Comparison of ENCODE assay signal across 22 cellular contexts in genomic region chr5:128380324-128380723, GRCh38.
A peak's percentile ranks its signal among the peaks of the same experiment; 100 is the strongest.
DNase-seq lines count a peak whose midpoint lies in the region; ATAC-seq and TF ChIP-seq lines count a peak whose summit lies in the region.
"Had no signal": no experiment of that assay in that cellular context is flagged by ENCODE, and none has a peak within 500 bp of the region (broad histone marks: within the 10 kb centered on the region; RNA-seq: fewer than 3 reads in every experiment).

No MANE protein-coding gene starts in this region.

- no peaks in the 10 kb centered on the region for H3K9me2 ChIP-seq in GM23338 (ENCODE audit: insufficient read depth)

- no peaks in the 10 kb centered on the region for H3K9me3 Mint-ChIP-seq in GM23338
- no peaks in the 10 kb centered on the region for H3K9me3 Mint-ChIP-seq in nephron progenitor cell
- no peaks in the 10 kb centered on the region for H3K9me3 Mint-ChIP-seq in activated CD4-positive, alpha-beta memory T cell treated with anti-CD3 and anti-CD28 coated beads, Interleukin-2, amount 10 ng/mL, durations not matched to agents 7 days and 5 days

- no peak overlapping the region for H3K27ac ChIP-seq in GM23338 (ENCODE audit: low read depth)
- H3K27ac ChIP-seq: BLaER1, RWPE1 had no signal

- H3K4me3 ChIP-seq in GM23338, result no peak overlapping the region
- H3K4me3 ChIP-seq: BLaER1 had no signal

- 0 out of 2 replicates have a peak, but pooled peaks cover 1% of the 10 kb centered on the region for H3K27me3 ChIP-seq in GM23338 (ENCODE audit: insufficient read depth)
- H3K27me3 ChIP-seq: BLaER1 had no signal

- no peaks in the 10 kb centered on the region for H3K36me3 ChIP-seq in GM23338 (ENCODE audit: insufficient read depth)
- H3K36me3 ChIP-seq: BLaER1 had no signal

- CTCF ChIA-PET in activated CD4-positive, alpha-beta memory T cell treated with anti-CD3 and anti-CD28 coated beads, Interleukin-2, amount 10 ng/mL, durations not matched to agents 7 days and 5 days (lab: Charles Lee), result no interaction called here

- ATAC-seq in GM23338 (no peak; the same call in 2 of the 3 replicates), HG03175 (IDR thresholded peaks at IDR 0.05; ENCODE audit: unreplicated experiment) (no peak), HG03095 (IDR thresholded peaks at IDR 0.05; ENCODE audit: unreplicated experiment) (no peak)
- ATAC-seq: HCT116, PC-3 had no signal

- H3K4me1 ChIP-seq in GM23338 (ENCODE audit: insufficient read depth), result no peaks in the 10 kb centered on the region
- H3K4me1 ChIP-seq: BLaER1 had no signal

- no peaks in the 10 kb centered on the region; the same call in 2 of the 3 replicates for H3K4me1 Mint-ChIP-seq in GM23338
- peaks cover 53% of the 10 kb centered on the region for H3K4me1 Mint-ChIP-seq in nephron progenitor cell
- H3K4me1 Mint-ChIP-seq in activated CD4-positive, alpha-beta memory T cell treated with anti-CD3 and anti-CD28 coated beads, Interleukin-2, amount 10 ng/mL, durations not matched to agents 7 days and 5 days, result no peaks in the 10 kb centered on the region
- H3K4me1 Mint-ChIP-seq: CD4-positive, alpha-beta memory T cell had no signal

- H3K79me2 ChIP-seq in GM23338 (replicated peaks; ENCODE audit: insufficient read depth), result no peaks in the 10 kb centered on the region

- H3K27me3 Mint-ChIP-seq in GM23338 (ENCODE audit: insufficient read depth, low read depth, poor library complexity) (peaks cover 3% of the 10 kb centered on the region), nephron progenitor cell (ENCODE audit: low read depth, poor library complexity) (no peaks in the 10 kb centered on the region)
- no peaks in the 10 kb centered on the region for H3K27me3 Mint-ChIP-seq in activated CD4-positive, alpha-beta memory T cell treated with anti-CD3 and anti-CD28 coated beads, Interleukin-2, amount 10 ng/mL, durations not matched to agents 7 days and 5 days
- H3K27me3 Mint-ChIP-seq: CD4-positive, alpha-beta memory T cell had no signal

- H3K36me3 Mint-ChIP-seq in GM23338 (ENCODE audit: low read depth), result no peaks in the 10 kb centered on the region
- peaks cover 41% of the 10 kb centered on the region for H3K36me3 Mint-ChIP-seq in nephron progenitor cell (ENCODE audit: low read depth)
- no peaks in the 10 kb centered on the region for H3K36me3 Mint-ChIP-seq in activated CD4-positive, alpha-beta memory T cell treated with anti-CD3 and anti-CD28 coated beads, Interleukin-2, amount 10 ng/mL, durations not matched to agents 7 days and 5 days (ENCODE audit: low read depth)
- H3K36me3 Mint-ChIP-seq: CD4-positive, alpha-beta memory T cell had no signal

- no peak overlapping the region for H2AFZ ChIP-seq in GM23338

- no peak for TF ChIP-seq CTCF in GM23338 (conservative IDR thresholded peaks at IDR 0.05; ENCODE audit: low read depth in 2 of 2)
- no peak for TF ChIP-seq CTCF in nephron progenitor cell (IDR thresholded peaks at IDR 0.05)

- H4K20me1 ChIP-seq in GM23338 (replicated peaks; ENCODE audit: insufficient read depth), result no peaks in the 10 kb centered on the region
- H4K20me1 ChIP-seq: BLaER1 had no signal

- H3K4me3 Mint-ChIP-seq in GM23338 (no peak overlapping the region), nephron progenitor cell (peak overlapping the region; percentile 52)
- H3K4me3 Mint-ChIP-seq in activated CD4-positive, alpha-beta memory T cell treated with anti-CD3 and anti-CD28 coated beads, Interleukin-2, amount 10 ng/mL, durations not matched to agents 7 days and 5 days, result no peak overlapping the region
- H3K4me3 Mint-ChIP-seq: CD4-positive, alpha-beta memory T cell had no signal

- POLR2A ChIA-PET in activated CD4-positive, alpha-beta memory T cell treated with anti-CD3 and anti-CD28 coated beads, Interleukin-2, amount 10 ng/mL, durations not matched to agents 7 days and 5 days (lab: Charles Lee), result no interaction called here

- DNase-seq in GM23338 (ENCODE audit: low spot score) (no peak), NCI-H69 (lab: John Stamatoyannopoulos, UW) (peak; percentile 53), iPS-NIHi11 (ENCODE audit: low spot score) (peak; percentile 12), nephron progenitor cell (peak; percentile 11)
- DNase-seq in activated CD4-positive, alpha-beta memory T cell treated with anti-CD3 and anti-CD28 coated beads, Interleukin-2, amount 10 ng/mL, durations not matched to agents 7 days and 5 days, result no peak
- DNase-seq: CD4-positive, alpha-beta memory T cell; DMS53; EL; GOT3; KG1; MV-4-11; NCI-H1436; NCI-H1930; NCI-H510A treated with DMSO at 0.1 percent for 48 hours; NCI-H82; PC-3; SIG-M5 had no signal

- H3K27ac Mint-ChIP-seq in GM23338 (peak overlapping the region; percentile 57), nephron progenitor cell (peak overlapping the region; percentile 99)
- H3K27ac Mint-ChIP-seq in activated CD4-positive, alpha-beta memory T cell treated with anti-CD3 and anti-CD28 coated beads, Interleukin-2, amount 10 ng/mL, durations not matched to agents 7 days and 5 days, result no peak overlapping the region
- H3K27ac Mint-ChIP-seq: CD4-positive, alpha-beta memory T cell had no signal

- no peaks in the 10 kb centered on the region for H3F3A ChIP-seq in GM23338 (replicated peaks; ENCODE audit: low read depth)

- H3K4me2 ChIP-seq in GM23338, result no peak overlapping the region
- H3K4me2 ChIP-seq: BLaER1 had no signal

TF ChIP-seq in GM23338, 12 proteins besides CTCF, POLR2A, EP300 and RAD21 (continues in another document):
- TF ChIP-seq NANOG (IDR thresholded peaks at IDR 0.05; ENCODE audit: borderline replicate concordance), result no peak
- TF ChIP-seq EZH2 (IDR thresholded peaks at IDR 0.05; ENCODE audit: low read depth, unreplicated experiment), result no peak
- no peak for TF ChIP-seq ZNF114 (CRISPR knock-in tag; IDR thresholded peaks at IDR 0.05)
- TF ChIP-seq ZNF462 (CRISPR knock-in tag; IDR thresholded peaks at IDR 0.05), result no peak
- TF ChIP-seq JUNB (IDR thresholded peaks at IDR 0.05; ENCODE audit: unreplicated experiment), result no peak
- no peak for TF ChIP-seq ETS1 (IDR thresholded peaks at IDR 0.05)

Comparison
In these comparisons a context has a peak if more than half of its experiments do, and no peak if none do; other contexts are left out.
1. DNase-seq: peak in NCI-H69 (single experiment), iPS-NIHi11 (single experiment) and nephron progenitor cell (single experiment); none in GM23338 (single experiment) and activated CD4-positive, alpha-beta memory T cell treated with anti-CD3 and anti-CD28 coated beads, Interleukin-2, amount 10 ng/mL, durations not matched to agents 7 days and 5 days (single experiment).